9 cellular contexts compared by ENCODE assay signal in genomic region chr11:692824-693414, GRCh38. TPM values are rescaled to one million over a fixed set of nuclear protein-coding genes. Genes with fewer than 3 reads are reported as not detected.
DNase-seq lines count a peak whose midpoint lies in the region; ATAC-seq and TF ChIP-seq lines count a peak whose summit lies in the region.
"Had no signal": no experiment of that assay in that cellular context is flagged by ENCODE, and none has a peak within 500 bp of the region (broad histone marks: within the 10 kb centered on the region; RNA-seq: fewer than 3 reads in every experiment).

No MANE protein-coding gene starts in this region.

- no peak overlapping the region for H3K27ac ChIP-seq in IMR-90 (ENCODE audit: insufficient read depth, low read length)
- no peak overlapping the region for H3K27ac ChIP-seq in mesendoderm (ENCODE audit: low read depth, low read length)
- no peak overlapping the region for H3K27ac ChIP-seq in WERI-Rb-1
- H3K27ac ChIP-seq: HL-60 had no signal

- BruUV-seq in IMR-90 (replicated peaks; lab: Mats Ljungman, UMichigan), result no TSS peak

- POLR2A ChIA-PET in IMR-90 (lab: Charles Lee; ENCODE audit: unreplicated experiment), result no interaction called here

- H2BK120ac ChIP-seq in IMR-90 (ENCODE audit: low read depth, low read length) (no peak overlapping the region), mesendoderm (ENCODE audit: low read depth, low read length) (no peak overlapping the region)

- DNase-seq in AG09309 (ENCODE audit: low read depth) (no peak), IMR-90 (no peak), adipocyte (ENCODE audit: low read depth) (no peak), mesendoderm (no peak), WERI-Rb-1 (no peak), NCI-H2081 (lab: John Stamatoyannopoulos, UW) (no peak)

- H3K56ac ChIP-seq in IMR-90 (ENCODE audit: extremely low read depth, insufficient read depth, low read length) (no peak overlapping the region), mesendoderm (ENCODE audit: low read length) (peak overlapping the region; percentile 73)

- H3K4ac ChIP-seq in IMR-90 (ENCODE audit: low read depth, low read length) (no peak overlapping the region), mesendoderm (ENCODE audit: low read depth, low read length) (no peak overlapping the region)

- H4K5ac ChIP-seq in IMR-90 (ENCODE audit: low read depth, low read length) (no peak overlapping the region), mesendoderm (ENCODE audit: low read length) (no peak overlapping the region)

- H3K27me3 ChIP-seq in IMR-90 (ENCODE audit: control insufficient read depth, insufficient read depth, low read length) (no peaks in the 10 kb centered on the region), adipocyte (replicated peaks; ENCODE audit: control insufficient read depth, insufficient read depth, low read length) (no peaks in the 10 kb centered on the region), mesendoderm (ENCODE audit: insufficient read depth, low read length, poor library complexity) (no peaks in the 10 kb centered on the region), WERI-Rb-1 (ENCODE audit: insufficient read depth, low read depth, severe bottlenecking) (no peaks in the 10 kb centered on the region)

- H3K23ac ChIP-seq in IMR-90 (ENCODE audit: low read depth, low read length), result peak overlapping the region; percentile 74; the same call in 1 of the 2 replicates
- peak overlapping the region; percentile 66 for H3K23ac ChIP-seq in mesendoderm (ENCODE audit: low read length)

- H3K9me3 ChIP-seq in IMR-90 (ENCODE audit: control insufficient read depth, insufficient read depth, low read length), result no peaks in the 10 kb centered on the region
- no peaks in the 10 kb centered on the region for H3K9me3 ChIP-seq in adipocyte (ENCODE audit: control insufficient read depth, low read length)
- no peaks in the 10 kb centered on the region for H3K9me3 ChIP-seq in WERI-Rb-1 (ENCODE audit: severe bottlenecking)

- no peak overlapping the region for H4K91ac ChIP-seq in IMR-90 (ENCODE audit: insufficient read depth, low read depth, low read length)

- H2AK5ac ChIP-seq in IMR-90 (ENCODE audit: low read depth, low read length) (no peak overlapping the region), mesendoderm (ENCODE audit: low read length) (no peak overlapping the region)

- no peak overlapping the region for H3K18ac ChIP-seq in IMR-90 (ENCODE audit: low read depth, low read length)
- H3K18ac ChIP-seq in mesendoderm (ENCODE audit: low read length), result no peak overlapping the region

- no peak overlapping the region for H2BK5ac ChIP-seq in IMR-90 (ENCODE audit: low read depth, low read length, poor library complexity, severe bottlenecking)
- no peak overlapping the region for H2BK5ac ChIP-seq in mesendoderm (ENCODE audit: low read length)

- in situ Hi-C loops in IMR-90 (cut with MboI; ENCODE audit: low sequenced_read_pairs), result no loop called here

- H3K4me2 ChIP-seq in IMR-90 (ENCODE audit: low read depth, low read length) (peak overlapping the region; percentile 82; the same call in 1 of the 2 replicates), mesendoderm (ENCODE audit: low read length) (peak overlapping the region; percentile 15)

- H2AK9ac ChIP-seq in IMR-90 (replicated peaks; ENCODE audit: low read depth, low read length, poor library complexity), result peak overlapping the region; percentile 23

- peaks cover 24% of the 10 kb centered on the region for H3K79me2 ChIP-seq in mesendoderm (ENCODE audit: control insufficient read depth, insufficient read depth, low read length)

- H3K79me1 ChIP-seq in IMR-90 (ENCODE audit: low read depth in 1 of 2, low read length in 2 of 2) (peaks cover 22 to 60% of the 10 kb centered on the region in 2 experiments), mesendoderm (ENCODE audit: low read length) (peaks cover 11% of the 10 kb centered on the region)

- H4K8ac ChIP-seq in IMR-90 (ENCODE audit: low read depth in 2 of 2, low read length in 2 of 2), result no peak overlapping the region
- H4K8ac ChIP-seq in mesendoderm (ENCODE audit: low read depth, low read length), result no peak overlapping the region

- peaks cover 23% of the 10 kb centered on the region for H3K9me1 ChIP-seq in IMR-90 (ENCODE audit: insufficient read depth, low read length)

- peaks cover 19% of the 10 kb centered on the region for H3K4me1 ChIP-seq in IMR-90 (ENCODE audit: control insufficient read depth, insufficient read depth, low read length)
- peaks cover 27% of the 10 kb centered on the region for H3K4me1 ChIP-seq in adipocyte (ENCODE audit: control insufficient read depth, insufficient read depth, low read length)
- no peaks in the 10 kb centered on the region for H3K4me1 ChIP-seq in mesendoderm (ENCODE audit: control insufficient read depth, low read depth, low read length)

- CTCF ChIA-PET in IMR-90 (lab: Yijun Ruan, JAX), result interaction anchor here (0.6 kb wide), 1 partner anchor 23 kb away, joined by 3 read pairs; no protein-coding TSS in a partner anchor

- TF ChIP-seq RAD21 in IMR-90 (IDR thresholded peaks at IDR 0.05; ENCODE audit: low read length), result no peak

- intact Hi-C loops in IMR-90 (cut with micrococcal nuclease), result no loop called here

- peaks cover 33% of the 10 kb centered on the region for H4K20me1 ChIP-seq in IMR-90 (ENCODE audit: insufficient read depth, low read length)

- no peak for TF ChIP-seq CTCF in AG09309 (IDR thresholded peaks at IDR 0.05; ENCODE audit: control insufficient read depth, insufficient read depth, low read depth, low read length, missing control alignments)
- TF ChIP-seq CTCF in IMR-90 (conservative IDR thresholded peaks at IDR 0.05; ENCODE audit: low read depth, low read length), result no peak
- TF ChIP-seq CTCF in WERI-Rb-1 (IDR thresholded peaks at IDR 0.05; ENCODE audit: low read depth, low read length), result no peak

- dilution Hi-C loops in IMR-90 (cut with HindIII; ENCODE audit: low sequenced_read_pairs, unreplicated experiment), result no loop called here

- no peak for ATAC-seq in IMR-90 (ENCODE audit: low read depth)
- no peak for ATAC-seq in GM21825 (IDR thresholded peaks at IDR 0.05; ENCODE audit: unreplicated experiment)
- ATAC-seq in HG02852 (IDR thresholded peaks at IDR 0.05; ENCODE audit: unreplicated experiment), result no peak

- H3K4me3 ChIP-seq in AG09309 (ENCODE audit: control insufficient read depth, low read depth, low read length), result peak overlapping the region; percentile 19
- H3K4me3 ChIP-seq in IMR-90 (ENCODE audit: insufficient read depth, low read depth, low read length), result 0 out of 2 replicates have a peak overlapping the region, but pooled peaks have one; percentile 4
- peak overlapping the region; percentile 69 for H3K4me3 ChIP-seq in adipocyte (ENCODE audit: low read length)
- no peak overlapping the region for H3K4me3 ChIP-seq in mesendoderm (ENCODE audit: low read length)
- no peak overlapping the region for H3K4me3 ChIP-seq in WERI-Rb-1 (ENCODE audit: low read depth, low read length)

- H2BK15ac ChIP-seq in IMR-90 (ENCODE audit: low read depth, low read length) (no peak overlapping the region), mesendoderm (replicated peaks; ENCODE audit: low read depth) (no peak overlapping the region)

- H3K36me3 ChIP-seq in IMR-90 (ENCODE audit: control insufficient read depth, insufficient read depth, low read length) (peaks cover 19% of the 10 kb centered on the region), adipocyte (ENCODE audit: control insufficient read depth, insufficient read depth, low read length, severe bottlenecking) (peaks cover 9% of the 10 kb centered on the region), mesendoderm (ENCODE audit: control insufficient read depth, insufficient read depth, low read length) (peaks cover 6% of the 10 kb centered on the region), WERI-Rb-1 (peaks cover 30% of the 10 kb centered on the region)

- 0 out of 2 replicates have a peak overlapping the region, but pooled peaks have one; percentile 14 for H3K14ac ChIP-seq in IMR-90 (replicated peaks; ENCODE audit: low read depth, low read length)

- TF ChIP-seq POLR2A in IMR-90 (IDR thresholded peaks at IDR 0.05; ENCODE audit: low read depth, low read length), result no peak

- H2AFZ ChIP-seq in IMR-90 (replicated peaks; ENCODE audit: low read length, poor library complexity), result peak overlapping the region; percentile 8

- H3K9ac ChIP-seq in IMR-90 (ENCODE audit: low read depth, low read length), result peak overlapping the region; percentile 18; the same call in 1 of the 2 replicates
- no peak overlapping the region for H3K9ac ChIP-seq in adipocyte (ENCODE audit: low read length)
- H3K9ac ChIP-seq in mesendoderm (ENCODE audit: low read length), result peak overlapping the region; percentile 65

- H2BK20ac ChIP-seq in IMR-90 (ENCODE audit: low read depth, low read length), result no peak overlapping the region

- WGBS in IMR-90 (ENCODE audit: extremely low coverage in 2 of 2, insufficient read length in 1 of 2), 2 experiments, result 76% methylated on average over 10 of the region's 23 CpGs; no CpG with 5 or more reads in 1 of the 2 experiments
- 100% methylated on average over 1 of the region's 23 CpGs for WGBS in mesendoderm (ENCODE audit: extremely low coverage, insufficient coverage, low lambda C conversion rate)

RNA-seq across cellular contexts. Expression of gene DEAF1, which starts 2.1 kb away (rescaled TPM):
- total RNA-seq in IMR-90 (2012; rRNA removed), result 21.7 and 22.9 TPM in 2 replicates
- 31.6 and 35.8 TPM in 2 replicates for polyA plus RNA-seq in IMR-90 (2012; rRNA removed)
- 17.5 and 37.5 TPM in 2 replicates for polyA plus RNA-seq in IMR-90 (2012; cell fraction: cytosol; rRNA removed)
- polyA plus RNA-seq in IMR-90 (2012; cell fraction: nucleus; rRNA removed; ENCODE audit: low replicate concordance), result 40.0 and 55.2 TPM in 2 replicates
- 14.8 TPM for polyA plus RNA-seq in mesendoderm (2013, experiment 1 of 2)
- 14.9 TPM for polyA plus RNA-seq in mesendoderm (2013, experiment 2 of 2)

RNA-seq across cellular contexts. Expression of gene TMEM80, which starts 2.7 kb away (rescaled TPM):
- total RNA-seq in IMR-90 (2012; rRNA removed), result 5.0 and 5.6 TPM in 2 replicates
- polyA plus RNA-seq in IMR-90 (2012; rRNA removed), result 21.2 and 21.7 TPM in 2 replicates
- polyA plus RNA-seq in IMR-90 (2012; cell fraction: cytosol; rRNA removed), result 19.5 and 33.5 TPM in 2 replicates
- polyA plus RNA-seq in IMR-90 (2012; cell fraction: nucleus; rRNA removed; ENCODE audit: low replicate concordance), result 64.5 and 66.3 TPM in 2 replicates
- polyA plus RNA-seq in mesendoderm (2013, experiment 1 of 2), result 6.1 TPM
- 6.9 TPM for polyA plus RNA-seq in mesendoderm (2013, experiment 2 of 2)

RNA-seq across cellular contexts. Expression of gene EPS8L2, which starts 13.1 kb away (rescaled TPM):
- total RNA-seq in IMR-90 (2012; rRNA removed), result 12.2 and 17.2 TPM in 2 replicates
- 38.7 and 39.4 TPM in 2 replicates for polyA plus RNA-seq in IMR-90 (2012; rRNA removed)
- 16.2 and 26.2 TPM in 2 replicates for polyA plus RNA-seq in IMR-90 (2012; cell fraction: cytosol; rRNA removed)
- 206 and 443 TPM in 2 replicates for polyA plus RNA-seq in IMR-90 (2012; cell fraction: nucleus; rRNA removed; ENCODE audit: low replicate concordance)
- polyA plus RNA-seq in mesendoderm (2013, experiment 1 of 2), result 12.1 TPM
- polyA plus RNA-seq in mesendoderm (2013, experiment 2 of 2), result 13.0 TPM

RNA-seq across cellular contexts. Expression of gene TALDO1, which starts 54.3 kb away (rescaled TPM):
- 147 and 156 TPM in 2 replicates for total RNA-seq in IMR-90 (2012; rRNA removed)
- polyA plus RNA-seq in IMR-90 (2012; rRNA removed), result 210 and 228 TPM in 2 replicates
- polyA plus RNA-seq in IMR-90 (2012; cell fraction: cytosol; rRNA removed), result 201 and 282 TPM in 2 replicates
- 134 and 144 TPM in 2 replicates for polyA plus RNA-seq in IMR-90 (2012; cell fraction: nucleus; rRNA removed; ENCODE audit: low replicate concordance)
- polyA plus RNA-seq in mesendoderm (2013, experiment 1 of 2), result 169 TPM
- 176 TPM for polyA plus RNA-seq in mesendoderm (2013, experiment 2 of 2)

RNA-seq across cellular contexts. Expression of gene DRD4, which starts 55.9 kb away (rescaled TPM):
- total RNA-seq in IMR-90 (2012; rRNA removed), result not detected in 2 replicates
- not detected in 2 replicates for polyA plus RNA-seq in IMR-90 (2012; rRNA removed)
- 0.05 TPM in 1 of 2 replicates, not detected in the other for polyA plus RNA-seq in IMR-90 (2012; cell fraction: cytosol; rRNA removed)
- 0.34 and 1.1 TPM in 2 replicates for polyA plus RNA-seq in IMR-90 (2012; cell fraction: nucleus; rRNA removed; ENCODE audit: low replicate concordance)
- polyA plus RNA-seq in mesendoderm (2013, experiment 1 of 2), result 0.10 TPM
- 0.18 TPM for polyA plus RNA-seq in mesendoderm (2013, experiment 2 of 2)

Comparison
In these comparisons a context has a peak if more than half of its experiments do, and no peak if none do; other contexts are left out.
1. H3K4me3 ChIP-seq: peak in AG09309 (single experiment), IMR-90 (single experiment) and adipocyte (single experiment); none in mesendoderm (single experiment) and WERI-Rb-1 (single experiment).